34 cellular contexts compared by ENCODE assay signal in the genomic region with DNA sequence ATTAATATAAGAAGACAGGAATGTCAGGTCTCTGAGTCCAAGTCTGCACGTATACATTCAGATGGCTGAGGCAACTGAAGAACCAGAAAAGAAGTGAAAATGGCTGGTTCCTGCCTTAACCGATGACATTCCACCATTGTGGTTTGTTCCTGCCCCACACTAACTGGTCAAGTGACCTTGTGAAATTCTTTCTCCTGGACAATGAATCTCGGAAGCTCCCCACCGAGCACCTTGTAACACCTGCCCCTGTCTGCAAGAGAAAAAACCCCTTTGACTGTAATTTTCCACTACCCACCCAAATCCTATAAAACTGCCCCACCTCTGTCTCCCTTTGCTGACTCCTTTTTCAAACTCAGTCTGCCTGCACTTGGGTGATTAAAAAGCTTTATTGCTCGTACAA.
"Had no signal": no experiment of that assay in that cellular context is flagged by ENCODE, and none has a peak within 500 bp of the region (broad histone marks: within the 10 kb centered on the region; RNA-seq: fewer than 3 reads in every experiment).

No MANE protein-coding gene starts in this region.

- H3K27me3 ChIP-seq: ascending aorta, cardiac muscle cell had no signal

- H3K9me3 ChIP-seq: ascending aorta had no signal

- H3K27ac Mint-ChIP-seq: activated CD4-positive, alpha-beta memory T cell treated with anti-CD3 and anti-CD28 coated beads, Interleukin-2, amount 10 ng/mL, durations not matched to agents 7 days and 5 days; activated CD4-positive, alpha-beta T cell treated with anti-CD3 and anti-CD28 coated beads for 36 hours; activated CD4-positive, alpha-beta T cell treated with anti-CD3 and anti-CD28 coated beads, Interleukin-2, amount 10 ng/mL, durations not matched to agents 7 days and 5 days; activated CD8-positive, alpha-beta memory T cell treated with anti-CD3 and anti-CD28 coated beads, Interleukin-2, amount 10 ng/mL, durations not matched to agents 7 days and 5 days; activated CD8-positive, alpha-beta T cell treated with anti-CD3 and anti-CD28 coated beads, Interleukin-2, amount 10 ng/mL, durations not matched to agents 7 days and 5 days; activated naive CD4-positive, alpha-beta T cell treated with anti-CD3 and anti-CD28 coated beads, Interleukin-2, amount 10 ng/mL, durations not matched to agents 7 days and 5 days; activated naive CD4-positive, alpha-beta T cell treated with anti-CD3 and anti-CD28 coated beads, Interleukin-2, amount 50 U/mL, for 24 hours; activated naive CD8-positive, alpha-beta T cell; activated naive CD8-positive, alpha-beta T cell treated with anti-CD3 and anti-CD28 coated beads, Interleukin-2, amount 10 ng/mL, durations not matched to agents 7 days and 5 days; activated naive CD8-positive, alpha-beta T cell treated with anti-CD3 and anti-CD28 coated beads, Interleukin-2, amount 50 U/mL, for 24 hours; activated T-cell treated with anti-CD3 and anti-CD28 coated beads, Interleukin-2, amount 50 U/mL, for 24 hours; activated T-helper 2 cell treated with anti-CD3 and anti-CD28 coated beads, Interferon-gamma antibody, Interleukin-2, Interleukin-4, amounts not matched to agents 10 μg/mL and 5 μg/mL and 100 μg/mL, durations not matched to agents 14 hours and 24 hours and 36 hours; brain; T-cell; T-helper 17 cell had no signal

- H3K36me3 Mint-ChIP-seq: activated CD8-positive, alpha-beta memory T cell treated with anti-CD3 and anti-CD28 coated beads, Interleukin-2, amount 10 ng/mL, durations not matched to agents 7 days and 5 days; activated naive CD4-positive, alpha-beta T cell treated with anti-CD3 and anti-CD28 coated beads, Interleukin-2, amount 10 ng/mL, durations not matched to agents 7 days and 5 days; activated naive CD4-positive, alpha-beta T cell treated with anti-CD3 and anti-CD28 coated beads, Interleukin-2, amount 50 U/mL, for 24 hours; activated naive CD8-positive, alpha-beta T cell; activated naive CD8-positive, alpha-beta T cell treated with anti-CD3 and anti-CD28 coated beads, Interleukin-2, amount 10 ng/mL, durations not matched to agents 7 days and 5 days; brain; T-cell had no signal

- H3K4me1 ChIP-seq: ascending aorta had no signal

- H3K27ac ChIP-seq: ascending aorta, cardiac muscle cell, VCaP had no signal

- H3K4me1 Mint-ChIP-seq: activated CD4-positive, alpha-beta memory T cell treated with anti-CD3 and anti-CD28 coated beads, Interleukin-2, amount 10 ng/mL, durations not matched to agents 7 days and 5 days; activated CD4-positive, alpha-beta T cell treated with anti-CD3 and anti-CD28 coated beads for 36 hours; activated CD4-positive, alpha-beta T cell treated with anti-CD3 and anti-CD28 coated beads, Interleukin-2, amount 10 ng/mL, durations not matched to agents 7 days and 5 days; activated CD8-positive, alpha-beta memory T cell treated with anti-CD3 and anti-CD28 coated beads, Interleukin-2, amount 10 ng/mL, durations not matched to agents 7 days and 5 days; activated naive CD4-positive, alpha-beta T cell treated with anti-CD3 and anti-CD28 coated beads, Interleukin-2, amount 10 ng/mL, durations not matched to agents 7 days and 5 days; activated naive CD4-positive, alpha-beta T cell treated with anti-CD3 and anti-CD28 coated beads, Interleukin-2, amount 50 U/mL, for 24 hours; activated naive CD8-positive, alpha-beta T cell treated with anti-CD3 and anti-CD28 coated beads, Interleukin-2, amount 10 ng/mL, durations not matched to agents 7 days and 5 days; activated naive CD8-positive, alpha-beta T cell treated with anti-CD3 and anti-CD28 coated beads, Interleukin-2, amount 50 U/mL, for 24 hours; brain; central memory CD8-positive, alpha-beta T cell; T-cell; T-helper 17 cell had no signal

- DNase-seq: activated CD4-positive, alpha-beta memory T cell treated with anti-CD3 and anti-CD28 coated beads, Interleukin-2, amount 10 ng/mL, durations not matched to agents 7 days and 5 days; activated CD4-positive, alpha-beta T cell treated with anti-CD3 and anti-CD28 coated beads for 1 hour; activated CD4-positive, alpha-beta T cell treated with anti-CD3 and anti-CD28 coated beads for 36 hours; activated CD4-positive, alpha-beta T cell treated with anti-CD3 and anti-CD28 coated beads for 48 hours; activated CD4-positive, alpha-beta T cell treated with anti-CD3 and anti-CD28 coated beads, Interleukin-2, amount 10 ng/mL, durations not matched to agents 7 days and 5 days; activated CD4-positive, alpha-beta T cell treated with anti-CD3 and anti-CD28 coated beads, Interleukin-2, amount 50 U/mL, for 48 hours; activated CD4-positive, CD25-positive, alpha-beta regulatory T cell; activated CD8-positive, alpha-beta memory T cell treated with anti-CD3 and anti-CD28 coated beads for 24 hours; activated CD8-positive, alpha-beta memory T cell treated with anti-CD3 and anti-CD28 coated beads, Interleukin-2, amount 10 ng/mL, durations not matched to agents 7 days and 5 days; activated CD8-positive, alpha-beta memory T cell treated with anti-CD3 and anti-CD28 coated beads, Interleukin-2, amount 50 U/mL, for 48 hours; activated CD8-positive, alpha-beta T cell treated with anti-CD3 and anti-CD28 coated beads, Interleukin-2, amount 10 ng/mL, durations not matched to agents 7 days and 5 days; activated effector memory CD4-positive, alpha-beta T cell treated with Interleukin-2 at 50 U/mL for 16 hours; activated gamma-delta T cell; activated naive CD4-positive, alpha-beta T cell treated with anti-CD3 and anti-CD28 coated beads, Interleukin-2, amount 10 ng/mL, durations not matched to agents 7 days and 5 days; activated naive CD4-positive, alpha-beta T cell treated with Interleukin-2 at 50 U/mL for 16 hours; activated naive CD8-positive, alpha-beta T cell treated with anti-CD3 and anti-CD28 coated beads, Interleukin-2, amount 10 ng/mL, durations not matched to agents 7 days and 5 days; activated naive CD8-positive, alpha-beta T cell treated with anti-CD3 and anti-CD28 coated beads, Interleukin-2, amount 50 U/mL, for 24 hours; activated T-cell treated with anti-CD3 and anti-CD28 coated beads, Interleukin-2, amount 50 U/mL, for 24 hours; activated T-cell treated with anti-CD3 and anti-CD28 coated beads, Interleukin-2, amount 50 U/mL, for 48 hours; amygdala; anterior cingulate cortex; caudate nucleus; cerebellar nuclear complex; T-cell; T-helper 17 cell had no signal

- ATAC-seq: activated CD4-positive, alpha-beta T cell treated with anti-CD3 and anti-CD28 coated beads for 36 hours; activated CD4-positive, CD25-positive, alpha-beta regulatory T cell treated with anti-CD3 and anti-CD28 coated beads, Interleukin-2, amount 50 U/mL, for 24 hours; activated CD8-positive, alpha-beta memory T cell treated with anti-CD3 and anti-CD28 coated beads, Interleukin-2, amount 10 ng/mL, durations not matched to agents 7 days and 5 days; activated CD8-positive, alpha-beta T cell treated with anti-CD3 and anti-CD28 coated beads, Interleukin-2, amount 10 ng/mL, durations not matched to agents 7 days and 5 days; activated naive CD8-positive, alpha-beta T cell treated with anti-CD3 and anti-CD28 coated beads, Interleukin-2, amount 50 U/mL, for 24 hours; T-cell; T-helper 17 cell had no signal

- H3K4me3 ChIP-seq: ascending aorta, cardiac muscle cell had no signal

- H3K9me3 Mint-ChIP-seq: activated CD4-positive, alpha-beta memory T cell treated with anti-CD3 and anti-CD28 coated beads, Interleukin-2, amount 10 ng/mL, durations not matched to agents 7 days and 5 days; activated CD4-positive, alpha-beta T cell treated with anti-CD3 and anti-CD28 coated beads, Interleukin-2, amount 10 ng/mL, durations not matched to agents 7 days and 5 days; activated naive CD4-positive, alpha-beta T cell treated with anti-CD3 and anti-CD28 coated beads, Interleukin-2, amount 10 ng/mL, durations not matched to agents 7 days and 5 days; activated naive CD4-positive, alpha-beta T cell treated with anti-CD3 and anti-CD28 coated beads, Interleukin-2, amount 50 U/mL, for 24 hours; activated naive CD8-positive, alpha-beta T cell treated with anti-CD3 and anti-CD28 coated beads, Interleukin-2, amount 10 ng/mL, durations not matched to agents 7 days and 5 days; activated naive CD8-positive, alpha-beta T cell treated with anti-CD3 and anti-CD28 coated beads, Interleukin-2, amount 50 U/mL, for 24 hours; activated T-cell treated with anti-CD3 and anti-CD28 coated beads, Interleukin-2, amount 50 U/mL, for 24 hours; activated T-helper 2 cell treated with anti-CD3 and anti-CD28 coated beads, Interferon-gamma antibody, Interleukin-2, Interleukin-4, amounts not matched to agents 10 μg/mL and 5 μg/mL and 100 μg/mL, durations not matched to agents 14 hours and 24 hours and 36 hours; brain; central memory CD8-positive, alpha-beta T cell; T-cell had no signal

- H3K27me3 Mint-ChIP-seq: activated CD4-positive, alpha-beta memory T cell treated with anti-CD3 and anti-CD28 coated beads, Interleukin-2, amount 10 ng/mL, durations not matched to agents 7 days and 5 days; activated CD4-positive, alpha-beta T cell treated with anti-CD3 and anti-CD28 coated beads, Interleukin-2, amount 10 ng/mL, durations not matched to agents 7 days and 5 days; activated CD8-positive, alpha-beta memory T cell treated with anti-CD3 and anti-CD28 coated beads, Interleukin-2, amount 10 ng/mL, durations not matched to agents 7 days and 5 days; activated naive CD4-positive, alpha-beta T cell treated with anti-CD3 and anti-CD28 coated beads, Interleukin-2, amount 10 ng/mL, durations not matched to agents 7 days and 5 days; activated naive CD4-positive, alpha-beta T cell treated with anti-CD3 and anti-CD28 coated beads, Interleukin-2, amount 50 U/mL, for 24 hours; activated naive CD8-positive, alpha-beta T cell; activated naive CD8-positive, alpha-beta T cell treated with anti-CD3 and anti-CD28 coated beads, Interleukin-2, amount 10 ng/mL, durations not matched to agents 7 days and 5 days; activated naive CD8-positive, alpha-beta T cell treated with anti-CD3 and anti-CD28 coated beads, Interleukin-2, amount 50 U/mL, for 24 hours; central memory CD8-positive, alpha-beta T cell; T-helper 17 cell had no signal

- H3K4me3 Mint-ChIP-seq: activated CD4-positive, alpha-beta memory T cell treated with anti-CD3 and anti-CD28 coated beads, Interleukin-2, amount 10 ng/mL, durations not matched to agents 7 days and 5 days; activated CD4-positive, alpha-beta T cell treated with anti-CD3 and anti-CD28 coated beads for 36 hours; activated CD4-positive, alpha-beta T cell treated with anti-CD3 and anti-CD28 coated beads, Interleukin-2, amount 10 ng/mL, durations not matched to agents 7 days and 5 days; activated CD8-positive, alpha-beta memory T cell treated with anti-CD3 and anti-CD28 coated beads, Interleukin-2, amount 10 ng/mL, durations not matched to agents 7 days and 5 days; activated CD8-positive, alpha-beta T cell treated with anti-CD3 and anti-CD28 coated beads, Interleukin-2, amount 10 ng/mL, durations not matched to agents 7 days and 5 days; activated naive CD4-positive, alpha-beta T cell treated with anti-CD3 and anti-CD28 coated beads, Interleukin-2, amount 10 ng/mL, durations not matched to agents 7 days and 5 days; activated naive CD4-positive, alpha-beta T cell treated with anti-CD3 and anti-CD28 coated beads, Interleukin-2, amount 50 U/mL, for 24 hours; activated naive CD8-positive, alpha-beta T cell; activated naive CD8-positive, alpha-beta T cell treated with anti-CD3 and anti-CD28 coated beads, Interleukin-2, amount 10 ng/mL, durations not matched to agents 7 days and 5 days; activated naive CD8-positive, alpha-beta T cell treated with anti-CD3 and anti-CD28 coated beads, Interleukin-2, amount 50 U/mL, for 24 hours; activated T-cell treated with anti-CD3 and anti-CD28 coated beads, Interleukin-2, amount 50 U/mL, for 24 hours; brain; central memory CD8-positive, alpha-beta T cell; T-cell; T-helper 17 cell had no signal

- H3K36me3 ChIP-seq: ascending aorta, cardiac muscle cell had no signal
